ENCODE assay signal across 9 cellular contexts in genomic region chr3:122030381-122031122, GRCh38. TPM values are rescaled to one million over a fixed set of nuclear protein-coding genes. Genes with fewer than 3 reads are reported as not detected.
A peak's percentile ranks its signal among the peaks of the same experiment; 100 is the strongest.
DNase-seq lines count a peak whose midpoint lies in the region; ATAC-seq, FAIRE-seq and TF ChIP-seq lines count a peak whose summit lies in the region.
"Had no signal": no experiment of that assay in that cellular context is flagged by ENCODE, and none has a peak within 500 bp of the region (broad histone marks: within the 10 kb centered on the region; RNA-seq: fewer than 3 reads in every experiment).

No MANE protein-coding gene starts in this region.

- TF ChIP-seq CTCF in DOHH2 (IDR thresholded peaks at IDR 0.05; ENCODE audit: low read depth, low read length, poor library complexity, severe bottlenecking) (no peak), K562 (IDR thresholded peaks at IDR 0.05 in 2 of 3, conservative IDR thresholded peaks at IDR 0.05 in 1 of 3; ENCODE audit: insufficient read depth in 2 of 3, low read depth in 1 of 3, low read length in 3 of 3) (no peak)

- H3K4me3 ChIP-seq in DOHH2 (ENCODE audit: low read length) (no peak overlapping the region), K562 (no peak overlapping the region)

- H3K4me1 ChIP-seq in DOHH2 (ENCODE audit: control insufficient read depth, low read length) (peaks cover 44% of the 10 kb centered on the region), K562 (replicated peaks in 1 of 2; ENCODE audit: control insufficient read depth in 2 of 2, insufficient read depth in 2 of 2, low read length in 2 of 2) (no peaks in the 10 kb centered on the region)

- no peak for TF ChIP-seq EP300 in K562 (IDR thresholded peaks at IDR 0.05; ENCODE audit: low read length)

- no peaks in the 10 kb centered on the region for H3K79me2 ChIP-seq in DOHH2 (ENCODE audit: control insufficient read depth, low read length)
- H3K79me2 ChIP-seq in K562 (ENCODE audit: control insufficient read depth, insufficient read depth, low read length), result no peaks in the 10 kb centered on the region

- ATAC-seq in GM19455 (IDR thresholded peaks at IDR 0.05; ENCODE audit: unreplicated experiment) (peak; percentile 65), HG03378 (IDR thresholded peaks at IDR 0.05; ENCODE audit: unreplicated experiment) (peak; percentile 56), K562 (no peak)

- H3F3A ChIP-seq in DOHH2 (ENCODE audit: control insufficient read depth, insufficient read depth), result peaks cover 4% of the 10 kb centered on the region; the same call in 1 of the 2 replicates

- no peak for TF ChIP-seq RAD21 in K562 (CRISPR knock-in tag; conservative IDR thresholded peaks at IDR 0.05 in 1 of 2, IDR thresholded peaks at IDR 0.05 in 1 of 2)

- intact Hi-C loops in K562 (cut with micrococcal nuclease) (no loop called here), head of caudate nucleus (cut with DNase I) (no loop called here)

- FAIRE-seq in K562 (lab: Jason Lieb, UNC), result no peak

- H3K9me2 ChIP-seq in DOHH2 (replicated peaks; ENCODE audit: control insufficient read depth, low read length), result no peaks in the 10 kb centered on the region

- H4K20me1 ChIP-seq in DOHH2 (ENCODE audit: control insufficient read depth, insufficient read depth, low read depth, low read length), result no peaks in the 10 kb centered on the region
- H4K20me1 ChIP-seq in K562 (replicated peaks; ENCODE audit: control insufficient read depth, insufficient read depth, low read length), result no peaks in the 10 kb centered on the region

- no peak for DNase-seq in K562 (ENCODE audit: extremely low read depth in 1 of 4, low spot score in 3 of 4)
- no peak for DNase-seq in head of caudate nucleus
- no peak for DNase-seq in DMS 273 (lab: John Stamatoyannopoulos, UW; ENCODE audit: unreplicated experiment)
- DNase-seq in NCI-H1436 treated with DMSO at 0.1 percent for 48 hours (lab: John Stamatoyannopoulos, UW), result no peak
- no peak for DNase-seq in hippocampal formation (lab: John Stamatoyannopoulos, UW)
- DNase-seq: kidney glomerular epithelial cell had no signal

- H3K9me1 ChIP-seq in K562 (ENCODE audit: control insufficient read depth, insufficient read depth, low read length), result no peaks in the 10 kb centered on the region

- POLR2A ChIA-PET in K562 (lab: Yijun Ruan, JAX), result no interaction called here

- 0% methylated on average over 2 of the region's 3 CpGs for WGBS in K562 (ENCODE audit: insufficient coverage, low coverage, missing lambda C conversion rate)

- TF ChIP-seq POLR2A in K562 (conservative IDR thresholded peaks at IDR 0.05), result no peak

- CTCF ChIA-PET in K562 (lab: Yijun Ruan, JAX; ENCODE audit: low intra/inter-chr PET ratio), result no interaction called here

- H3K9ac ChIP-seq in K562 (ENCODE audit: insufficient read depth in 1 of 2, low read depth in 2 of 2, low read length in 2 of 2), result no peak overlapping the region

- 0 out of 2 replicates have a peak, but pooled peaks cover 3% of the 10 kb centered on the region for H3K36me3 ChIP-seq in DOHH2 (ENCODE audit: control insufficient read depth, low read length)
- no peaks in the 10 kb centered on the region for H3K36me3 ChIP-seq in K562 (ENCODE audit: control insufficient read depth, insufficient read depth, low read length)

- peaks cover 6% of the 10 kb centered on the region; the same call in 1 of the 2 replicates for H3K9me3 ChIP-seq in DOHH2 (ENCODE audit: control insufficient read depth, insufficient read depth, low read length)
- H3K9me3 ChIP-seq in K562 (replicated peaks; ENCODE audit: control insufficient read depth, insufficient read depth, low read depth, low read length), result no peaks in the 10 kb centered on the region

- in situ Hi-C loops in K562 (cut with MboI), result no loop called here

- no peak overlapping the region for H2AFZ ChIP-seq in K562 (ENCODE audit: low read depth, low read length)

- H3K4me2 ChIP-seq in DOHH2 (ENCODE audit: low read length) (peak overlapping the region; percentile 38), K562 (ENCODE audit: insufficient read depth, low read length) (no peak overlapping the region)

- H3K27ac ChIP-seq in DOHH2 (ENCODE audit: low read depth, low read length) (no peak overlapping the region), K562 (ENCODE audit: extremely low read depth, low read depth, low read length) (no peak overlapping the region)

- no TSS peak for BruUV-seq in K562 (replicated peaks; lab: Mats Ljungman, UMichigan)

- no peaks in the 10 kb centered on the region for H3K27me3 ChIP-seq in DOHH2 (ENCODE audit: control insufficient read depth, low read length)
- H3K27me3 ChIP-seq in K562 (ENCODE audit: control insufficient read depth in 2 of 2, insufficient read depth in 2 of 2, low read length in 2 of 2), result no peaks in the 10 kb centered on the region

TF ChIP-seq in K562, 482 proteins besides CTCF, POLR2A, EP300 and RAD21:
- TF ChIP-seq NFE2 (IDR thresholded peaks at IDR 0.05; ENCODE audit: low read depth), result peak; percentile 37; the same call in 1 of the 2 replicates
- TF ChIP-seq CBX8 (IDR thresholded peaks at IDR 0.05; ENCODE audit: borderline replicate concordance, extremely low read depth, low read depth, low read length, poor library complexity, severe bottlenecking), result no peak
- peak; percentile 53 for TF ChIP-seq NFYB (IDR thresholded peaks at IDR 0.05; ENCODE audit: extremely low read depth, insufficient read length)
- no peak for TF ChIP-seq CHD4 (IDR thresholded peaks at IDR 0.05; ENCODE audit: insufficient read depth, insufficient replicate concordance, low read depth, low read length, poor library complexity, severe bottlenecking)

RNA-seq across cellular contexts. Expression of gene ILDR1, which starts 8.5 kb away (rescaled TPM):
- total RNA-seq in K562 (2011; cell fraction: chromatin; rRNA removed; ENCODE audit: low replicate concordance), result not detected in 2 replicates
- total RNA-seq in K562 (2011; cell fraction: nucleolus; rRNA removed), result not detected in 2 replicates
- total RNA-seq in K562 (2011; cell fraction: nucleoplasm; rRNA removed), result not detected in 2 replicates
- total RNA-seq in K562 (2014; rRNA removed) (not detected in 2 replicates), K562 (2014; rRNA removed; fragmentation: Illumina TruSeq; extraction: Trizol) (0.04 TPM in 1 of 2 replicates, not detected in the other), K562 (2015; rRNA removed; fragmentation: Illumina TruSeq; extraction: Trizol) (not detected in 2 replicates), K562 (2021) (not detected in 2 replicates)
- polyA plus RNA-seq in K562 (2011; rRNA removed) (not detected in 2 replicates), K562 (2014; fragmentation: Illumina TruSeq; extraction: Trizol) (not detected in 2 replicates), K562 (2014; fragmentation: Nextera tagmentation; extraction: Ambion mirVana) (not detected), K562 (2014; rRNA removed) (not detected in 2 replicates)
- not detected in 2 replicates for polyA plus RNA-seq in K562 (2011; cell fraction: cytosol; rRNA removed)
- not detected in 2 replicates for polyA plus RNA-seq in K562 (2011; cell fraction: nucleus; rRNA removed)
- polyA plus RNA-seq in K562 (2012), result 0.03 TPM in 1 of 2 replicates, not detected in the other
- polyA minus RNA-seq in K562 (2011; rRNA and poly(A)+ RNA removed), result not detected in 2 replicates
- polyA minus RNA-seq in K562 (2011; cell fraction: cytosol; rRNA and poly(A)+ RNA removed), result not detected in 2 replicates
- polyA minus RNA-seq in K562 (2011; cell fraction: nucleus; rRNA and poly(A)+ RNA removed), result not detected in 2 replicates

RNA-seq across cellular contexts. Expression of gene CD86, which starts 24.6 kb away (rescaled TPM):
- total RNA-seq in K562 (2011; cell fraction: chromatin; rRNA removed; ENCODE audit: low replicate concordance), result not detected in 2 replicates
- not detected in 2 replicates for total RNA-seq in K562 (2011; cell fraction: nucleolus; rRNA removed)
- total RNA-seq in K562 (2011; cell fraction: nucleoplasm; rRNA removed), result not detected in 2 replicates
- not detected in 2 replicates for total RNA-seq in K562 (2014; rRNA removed)
- not detected in 2 replicates for total RNA-seq in K562 (2014; rRNA removed; fragmentation: Illumina TruSeq; extraction: Trizol)
- total RNA-seq in K562 (2015; rRNA removed; fragmentation: Illumina TruSeq; extraction: Trizol), result not detected in 2 replicates
- 0.07 and 0.16 TPM in 2 replicates for total RNA-seq in K562 (2021)
- not detected in 2 replicates for polyA plus RNA-seq in K562 (2011; rRNA removed)
- not detected in 2 replicates for polyA plus RNA-seq in K562 (2011; cell fraction: cytosol; rRNA removed)
- not detected in 2 replicates for polyA plus RNA-seq in K562 (2011; cell fraction: nucleus; rRNA removed)
- 0.05 and 0.11 TPM in 2 replicates for polyA plus RNA-seq in K562 (2012)
- polyA plus RNA-seq in K562 (2014; fragmentation: Illumina TruSeq; extraction: Trizol), result 0.11 TPM in 1 of 2 replicates, not detected in the other
- polyA plus RNA-seq in K562 (2014; fragmentation: Nextera tagmentation; extraction: Ambion mirVana), result not detected
- polyA plus RNA-seq in K562 (2014; rRNA removed), result not detected in 2 replicates
- polyA minus RNA-seq in K562 (2011; rRNA and poly(A)+ RNA removed), result not detected in 2 replicates
- not detected in 2 replicates for polyA minus RNA-seq in K562 (2011; cell fraction: cytosol; rRNA and poly(A)+ RNA removed)
- polyA minus RNA-seq in K562 (2011; cell fraction: nucleus; rRNA and poly(A)+ RNA removed), result not detected in 2 replicates
